In the genomic region with DNA sequence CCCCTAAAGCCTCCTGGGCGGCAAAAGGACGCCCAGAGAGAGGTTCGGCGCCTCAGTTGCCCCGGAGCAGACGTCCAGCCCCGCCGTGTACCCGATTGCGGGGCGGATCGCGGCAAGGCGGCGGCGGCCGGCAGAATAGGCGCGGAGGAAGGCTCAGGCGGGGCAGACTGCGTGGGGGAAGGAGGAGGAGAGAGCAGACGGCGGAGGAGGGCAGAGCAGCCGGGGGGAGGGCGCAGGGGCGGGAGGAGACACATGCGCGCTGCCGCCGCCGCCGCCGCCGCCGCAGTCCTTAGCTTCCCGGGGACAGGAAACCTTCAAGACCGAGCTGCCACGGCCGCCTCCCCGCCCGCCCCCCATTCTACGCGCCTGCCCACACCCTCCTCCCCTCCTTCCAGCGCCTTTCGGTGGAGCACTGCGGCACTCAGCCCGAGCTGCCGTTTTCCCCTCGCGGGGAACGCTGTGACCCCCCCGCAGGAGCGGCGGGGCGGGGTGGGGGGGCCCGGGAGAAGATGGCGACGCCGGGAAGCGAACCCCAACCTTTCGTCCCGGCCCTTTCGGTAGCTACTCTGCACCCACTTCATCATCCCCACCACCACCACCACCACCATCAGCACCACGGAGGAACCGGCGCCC, we compare ENCODE assay signal across 1 cellular context.
TF ChIP-seq lines count a peak whose summit lies in the region.

A gene with protein sequence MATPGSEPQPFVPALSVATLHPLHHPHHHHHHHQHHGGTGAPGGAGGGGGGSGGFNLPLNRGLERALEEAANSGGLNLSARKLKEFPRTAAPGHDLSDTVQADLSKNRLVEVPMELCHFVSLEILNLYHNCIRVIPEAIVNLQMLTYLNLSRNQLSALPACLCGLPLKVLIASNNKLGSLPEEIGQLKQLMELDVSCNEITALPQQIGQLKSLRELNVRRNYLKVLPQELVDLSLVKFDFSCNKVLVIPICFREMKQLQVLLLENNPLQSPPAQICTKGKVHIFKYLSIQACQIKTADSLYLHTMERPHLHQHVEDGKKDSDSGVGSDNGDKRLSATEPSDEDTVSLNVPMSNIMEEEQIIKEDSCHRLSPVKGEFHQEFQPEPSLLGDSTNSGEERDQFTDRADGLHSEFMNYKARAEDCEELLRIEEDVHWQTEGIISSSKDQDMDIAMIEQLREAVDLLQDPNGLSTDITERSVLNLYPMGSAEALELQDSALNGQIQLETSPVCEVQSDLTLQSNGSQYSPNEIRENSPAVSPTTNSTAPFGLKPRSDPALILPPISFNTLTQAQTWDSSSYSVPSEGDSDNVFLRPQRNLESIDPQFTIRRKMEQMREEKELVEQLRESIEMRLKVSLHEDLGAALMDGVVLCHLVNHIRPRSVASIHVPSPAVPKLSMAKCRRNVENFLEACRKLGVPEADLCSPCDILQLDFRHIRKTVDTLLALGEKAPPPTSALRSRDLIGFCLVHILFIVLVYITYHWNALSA (plus strand): TSS at position 283 of the 633 bp plus-strand sequence. CDS start 227 bp downstream, at position 510.

TF ChIP-seq in HEK293, 187 proteins besides CTCF, POLR2A, EP300 and RAD21 (continued from another document and continues in another):
- TF ChIP-seq, protein P1, sequence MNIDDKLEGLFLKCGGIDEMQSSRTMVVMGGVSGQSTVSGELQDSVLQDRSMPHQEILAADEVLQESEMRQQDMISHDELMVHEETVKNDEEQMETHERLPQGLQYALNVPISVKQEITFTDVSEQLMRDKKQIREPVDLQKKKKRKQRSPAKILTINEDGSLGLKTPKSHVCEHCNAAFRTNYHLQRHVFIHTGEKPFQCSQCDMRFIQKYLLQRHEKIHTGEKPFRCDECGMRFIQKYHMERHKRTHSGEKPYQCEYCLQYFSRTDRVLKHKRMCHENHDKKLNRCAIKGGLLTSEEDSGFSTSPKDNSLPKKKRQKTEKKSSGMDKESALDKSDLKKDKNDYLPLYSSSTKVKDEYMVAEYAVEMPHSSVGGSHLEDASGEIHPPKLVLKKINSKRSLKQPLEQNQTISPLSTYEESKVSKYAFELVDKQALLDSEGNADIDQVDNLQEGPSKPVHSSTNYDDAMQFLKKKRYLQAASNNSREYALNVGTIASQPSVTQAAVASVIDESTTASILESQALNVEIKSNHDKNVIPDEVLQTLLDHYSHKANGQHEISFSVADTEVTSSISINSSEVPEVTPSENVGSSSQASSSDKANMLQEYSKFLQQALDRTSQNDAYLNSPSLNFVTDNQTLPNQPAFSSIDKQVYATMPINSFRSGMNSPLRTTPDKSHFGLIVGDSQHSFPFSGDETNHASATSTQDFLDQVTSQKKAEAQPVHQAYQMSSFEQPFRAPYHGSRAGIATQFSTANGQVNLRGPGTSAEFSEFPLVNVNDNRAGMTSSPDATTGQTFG (tag by site-specific recombination; IDR thresholded peaks at IDR 0.05; ENCODE audit: borderline replicate concordance) = no peak
- TF ChIP-seq ZNF707 (tag by site-specific recombination; IDR thresholded peaks at IDR 0.05) (no peak), ZNF629 (tag by site-specific recombination; IDR thresholded peaks at IDR 0.05) (peak; percentile 42; the same call in 1 of the 2 replicates), REPIN1 (tag by site-specific recombination; IDR thresholded peaks at IDR 0.05; ENCODE audit: low read depth) (no peak), SALL2 (tag by site-specific recombination; IDR thresholded peaks at IDR 0.05; ENCODE audit: borderline replicate concordance) (no peak), ZSCAN30 (tag by site-specific recombination; IDR thresholded peaks at IDR 0.05) (peak; percentile 78), SP2 (tag by site-specific recombination; IDR thresholded peaks at IDR 0.05) (peak; percentile 87), ZNF366 (tag by site-specific recombination; conservative IDR thresholded peaks at IDR 0.05) (peak; percentile 33; the same call in 1 of the 2 replicates), ZNF600 (tag by site-specific recombination; IDR thresholded peaks at IDR 0.05) (peak; percentile 87), IKZF3 (tag by site-specific recombination; IDR thresholded peaks at IDR 0.05) (no peak), GLIS2 (tag by site-specific recombination; IDR thresholded peaks at IDR 0.05) (peak; percentile 89), SP3 (tag by site-specific recombination; IDR thresholded peaks at IDR 0.05) (peak; percentile 59), ZBTB20 (tag by site-specific recombination; IDR thresholded peaks at IDR 0.05) (peak; percentile 69), ZNF501 (tag by site-specific recombination; IDR thresholded peaks at IDR 0.05) (0 out of 2 replicates have a peak, but pooled peaks have one; percentile 16), ZBTB8A (tag by site-specific recombination; IDR thresholded peaks at IDR 0.05) (peak; percentile 89), ZFHX2 (tag by site-specific recombination; conservative IDR thresholded peaks at IDR 0.05) (peak; percentile 82), ZNF391 (tag by site-specific recombination; IDR thresholded peaks at IDR 0.05; ENCODE audit: borderline replicate concordance, low read depth) (0 out of 2 replicates have a peak, but pooled peaks have one; percentile 30), ZIC2 (tag by site-specific recombination; IDR thresholded peaks at IDR 0.05) (peak; percentile 17; the same call in 1 of the 2 replicates), ZNF341 (tag by site-specific recombination; IDR thresholded peaks at IDR 0.05; ENCODE audit: low read depth) (peak; percentile 53), ZNF571 (tag by site-specific recombination; IDR thresholded peaks at IDR 0.05) (no peak), SETDB1 (IDR thresholded peaks at IDR 0.05; ENCODE audit: insufficient read length, low read length) (no peak), ZNF777 (tag by site-specific recombination; IDR thresholded peaks at IDR 0.05; ENCODE audit: borderline replicate concordance) (no peak), ZBTB17 (tag by site-specific recombination; IDR thresholded peaks at IDR 0.05) (peak; percentile 59), KLF16 (tag by site-specific recombination; IDR thresholded peaks at IDR 0.05) (no peak), KLF8 (tag by site-specific recombination; IDR thresholded peaks at IDR 0.05) (peak; percentile 21; the same call in 1 of the 2 replicates), ZNF626 (tag by site-specific recombination; IDR thresholded peaks at IDR 0.05) (no peak)
- TF ChIP-seq, protein P2, sequence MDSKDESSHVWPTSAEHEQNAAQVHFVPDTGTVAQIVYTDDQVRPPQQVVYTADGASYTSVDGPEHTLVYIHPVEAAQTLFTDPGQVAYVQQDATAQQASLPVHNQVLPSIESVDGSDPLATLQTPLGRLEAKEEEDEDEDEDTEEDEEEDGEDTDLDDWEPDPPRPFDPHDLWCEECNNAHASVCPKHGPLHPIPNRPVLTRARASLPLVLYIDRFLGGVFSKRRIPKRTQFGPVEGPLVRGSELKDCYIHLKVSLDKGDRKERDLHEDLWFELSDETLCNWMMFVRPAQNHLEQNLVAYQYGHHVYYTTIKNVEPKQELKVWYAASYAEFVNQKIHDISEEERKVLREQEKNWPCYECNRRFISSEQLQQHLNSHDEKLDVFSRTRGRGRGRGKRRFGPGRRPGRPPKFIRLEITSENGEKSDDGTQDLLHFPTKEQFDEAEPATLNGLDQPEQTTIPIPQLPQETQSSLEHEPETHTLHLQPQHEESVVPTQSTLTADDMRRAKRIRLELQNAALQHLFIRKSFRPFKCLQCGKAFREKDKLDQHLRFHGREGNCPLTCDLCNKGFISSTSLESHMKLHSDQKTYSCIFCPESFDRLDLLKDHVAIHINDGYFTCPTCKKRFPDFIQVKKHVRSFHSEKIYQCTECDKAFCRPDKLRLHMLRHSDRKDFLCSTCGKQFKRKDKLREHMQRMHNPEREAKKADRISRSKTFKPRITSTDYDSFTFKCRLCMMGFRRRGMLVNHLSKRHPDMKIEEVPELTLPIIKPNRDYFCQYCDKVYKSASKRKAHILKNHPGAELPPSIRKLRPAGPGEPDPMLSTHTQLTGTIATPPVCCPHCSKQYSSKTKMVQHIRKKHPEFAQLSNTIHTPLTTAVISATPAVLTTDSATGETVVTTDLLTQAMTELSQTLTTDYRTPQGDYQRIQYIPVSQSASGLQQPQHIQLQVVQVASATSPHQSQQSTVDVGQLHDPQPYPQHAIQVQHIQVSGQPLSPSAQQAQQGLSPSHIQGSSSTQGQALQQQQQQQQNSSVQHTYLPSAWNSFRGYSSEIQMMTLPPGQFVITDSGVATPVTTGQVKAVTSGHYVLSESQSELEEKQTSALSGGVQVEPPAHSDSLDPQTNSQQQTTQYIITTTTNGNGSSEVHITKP (tag by site-specific recombination; IDR thresholded peaks at IDR 0.05) = no peak
- TF ChIP-seq, protein P3, sequence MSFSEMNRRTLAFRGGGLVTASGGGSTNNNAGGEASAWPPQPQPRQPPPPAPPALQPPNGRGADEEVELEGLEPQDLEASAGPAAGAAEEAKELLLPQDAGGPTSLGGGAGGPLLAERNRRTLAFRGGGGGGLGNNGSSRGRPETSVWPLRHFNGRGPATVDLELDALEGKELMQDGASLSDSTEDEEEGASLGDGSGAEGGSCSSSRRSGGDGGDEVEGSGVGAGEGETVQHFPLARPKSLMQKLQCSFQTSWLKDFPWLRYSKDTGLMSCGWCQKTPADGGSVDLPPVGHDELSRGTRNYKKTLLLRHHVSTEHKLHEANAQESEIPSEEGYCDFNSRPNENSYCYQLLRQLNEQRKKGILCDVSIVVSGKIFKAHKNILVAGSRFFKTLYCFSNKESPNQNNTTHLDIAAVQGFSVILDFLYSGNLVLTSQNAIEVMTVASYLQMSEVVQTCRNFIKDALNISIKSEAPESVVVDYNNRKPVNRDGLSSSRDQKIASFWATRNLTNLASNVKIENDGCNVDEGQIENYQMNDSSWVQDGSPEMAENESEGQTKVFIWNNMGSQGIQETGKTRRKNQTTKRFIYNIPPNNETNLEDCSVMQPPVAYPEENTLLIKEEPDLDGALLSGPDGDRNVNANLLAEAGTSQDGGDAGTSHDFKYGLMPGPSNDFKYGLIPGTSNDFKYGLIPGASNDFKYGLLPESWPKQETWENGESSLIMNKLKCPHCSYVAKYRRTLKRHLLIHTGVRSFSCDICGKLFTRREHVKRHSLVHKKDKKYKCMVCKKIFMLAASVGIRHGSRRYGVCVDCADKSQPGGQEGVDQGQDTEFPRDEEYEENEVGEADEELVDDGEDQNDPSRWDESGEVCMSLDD (tag by site-specific recombination; IDR thresholded peaks at IDR 0.05) = 0 out of 2 replicates have a peak, but pooled peaks have one; percentile 56
- TF ChIP-seq, protein P4, sequence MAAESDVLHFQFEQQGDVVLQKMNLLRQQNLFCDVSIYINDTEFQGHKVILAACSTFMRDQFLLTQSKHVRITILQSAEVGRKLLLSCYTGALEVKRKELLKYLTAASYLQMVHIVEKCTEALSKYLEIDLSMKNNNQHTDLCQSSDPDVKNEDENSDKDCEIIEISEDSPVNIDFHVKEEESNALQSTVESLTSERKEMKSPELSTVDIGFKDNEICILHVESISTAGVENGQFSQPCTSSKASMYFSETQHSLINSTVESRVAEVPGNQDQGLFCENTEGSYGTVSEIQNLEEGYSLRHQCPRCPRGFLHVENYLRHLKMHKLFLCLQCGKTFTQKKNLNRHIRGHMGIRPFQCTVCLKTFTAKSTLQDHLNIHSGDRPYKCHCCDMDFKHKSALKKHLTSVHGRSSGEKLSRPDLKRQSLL (tag by site-specific recombination; IDR thresholded peaks at IDR 0.05) = no peak
- TF ChIP-seq, protein P5, sequence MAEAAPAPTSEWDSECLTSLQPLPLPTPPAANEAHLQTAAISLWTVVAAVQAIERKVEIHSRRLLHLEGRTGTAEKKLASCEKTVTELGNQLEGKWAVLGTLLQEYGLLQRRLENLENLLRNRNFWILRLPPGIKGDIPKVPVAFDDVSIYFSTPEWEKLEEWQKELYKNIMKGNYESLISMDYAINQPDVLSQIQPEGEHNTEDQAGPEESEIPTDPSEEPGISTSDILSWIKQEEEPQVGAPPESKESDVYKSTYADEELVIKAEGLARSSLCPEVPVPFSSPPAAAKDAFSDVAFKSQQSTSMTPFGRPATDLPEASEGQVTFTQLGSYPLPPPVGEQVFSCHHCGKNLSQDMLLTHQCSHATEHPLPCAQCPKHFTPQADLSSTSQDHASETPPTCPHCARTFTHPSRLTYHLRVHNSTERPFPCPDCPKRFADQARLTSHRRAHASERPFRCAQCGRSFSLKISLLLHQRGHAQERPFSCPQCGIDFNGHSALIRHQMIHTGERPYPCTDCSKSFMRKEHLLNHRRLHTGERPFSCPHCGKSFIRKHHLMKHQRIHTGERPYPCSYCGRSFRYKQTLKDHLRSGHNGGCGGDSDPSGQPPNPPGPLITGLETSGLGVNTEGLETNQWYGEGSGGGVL (tag by site-specific recombination; IDR thresholded peaks at IDR 0.05) = peak; percentile 91
- TF ChIP-seq, protein P6, sequence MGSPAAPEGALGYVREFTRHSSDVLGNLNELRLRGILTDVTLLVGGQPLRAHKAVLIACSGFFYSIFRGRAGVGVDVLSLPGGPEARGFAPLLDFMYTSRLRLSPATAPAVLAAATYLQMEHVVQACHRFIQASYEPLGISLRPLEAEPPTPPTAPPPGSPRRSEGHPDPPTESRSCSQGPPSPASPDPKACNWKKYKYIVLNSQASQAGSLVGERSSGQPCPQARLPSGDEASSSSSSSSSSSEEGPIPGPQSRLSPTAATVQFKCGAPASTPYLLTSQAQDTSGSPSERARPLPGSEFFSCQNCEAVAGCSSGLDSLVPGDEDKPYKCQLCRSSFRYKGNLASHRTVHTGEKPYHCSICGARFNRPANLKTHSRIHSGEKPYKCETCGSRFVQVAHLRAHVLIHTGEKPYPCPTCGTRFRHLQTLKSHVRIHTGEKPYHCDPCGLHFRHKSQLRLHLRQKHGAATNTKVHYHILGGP (tag by site-specific recombination; IDR thresholded peaks at IDR 0.05) = no peak
- TF ChIP-seq, protein P7, sequence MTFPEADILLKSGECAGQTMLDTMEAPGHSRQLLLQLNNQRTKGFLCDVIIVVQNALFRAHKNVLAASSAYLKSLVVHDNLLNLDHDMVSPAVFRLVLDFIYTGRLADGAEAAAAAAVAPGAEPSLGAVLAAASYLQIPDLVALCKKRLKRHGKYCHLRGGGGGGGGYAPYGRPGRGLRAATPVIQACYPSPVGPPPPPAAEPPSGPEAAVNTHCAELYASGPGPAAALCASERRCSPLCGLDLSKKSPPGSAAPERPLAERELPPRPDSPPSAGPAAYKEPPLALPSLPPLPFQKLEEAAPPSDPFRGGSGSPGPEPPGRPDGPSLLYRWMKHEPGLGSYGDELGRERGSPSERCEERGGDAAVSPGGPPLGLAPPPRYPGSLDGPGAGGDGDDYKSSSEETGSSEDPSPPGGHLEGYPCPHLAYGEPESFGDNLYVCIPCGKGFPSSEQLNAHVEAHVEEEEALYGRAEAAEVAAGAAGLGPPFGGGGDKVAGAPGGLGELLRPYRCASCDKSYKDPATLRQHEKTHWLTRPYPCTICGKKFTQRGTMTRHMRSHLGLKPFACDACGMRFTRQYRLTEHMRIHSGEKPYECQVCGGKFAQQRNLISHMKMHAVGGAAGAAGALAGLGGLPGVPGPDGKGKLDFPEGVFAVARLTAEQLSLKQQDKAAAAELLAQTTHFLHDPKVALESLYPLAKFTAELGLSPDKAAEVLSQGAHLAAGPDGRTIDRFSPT (tag by site-specific recombination; IDR thresholded peaks at IDR 0.05) = peak; percentile 34; the same call in 1 of the 2 replicates
- TF ChIP-seq, protein P8, sequence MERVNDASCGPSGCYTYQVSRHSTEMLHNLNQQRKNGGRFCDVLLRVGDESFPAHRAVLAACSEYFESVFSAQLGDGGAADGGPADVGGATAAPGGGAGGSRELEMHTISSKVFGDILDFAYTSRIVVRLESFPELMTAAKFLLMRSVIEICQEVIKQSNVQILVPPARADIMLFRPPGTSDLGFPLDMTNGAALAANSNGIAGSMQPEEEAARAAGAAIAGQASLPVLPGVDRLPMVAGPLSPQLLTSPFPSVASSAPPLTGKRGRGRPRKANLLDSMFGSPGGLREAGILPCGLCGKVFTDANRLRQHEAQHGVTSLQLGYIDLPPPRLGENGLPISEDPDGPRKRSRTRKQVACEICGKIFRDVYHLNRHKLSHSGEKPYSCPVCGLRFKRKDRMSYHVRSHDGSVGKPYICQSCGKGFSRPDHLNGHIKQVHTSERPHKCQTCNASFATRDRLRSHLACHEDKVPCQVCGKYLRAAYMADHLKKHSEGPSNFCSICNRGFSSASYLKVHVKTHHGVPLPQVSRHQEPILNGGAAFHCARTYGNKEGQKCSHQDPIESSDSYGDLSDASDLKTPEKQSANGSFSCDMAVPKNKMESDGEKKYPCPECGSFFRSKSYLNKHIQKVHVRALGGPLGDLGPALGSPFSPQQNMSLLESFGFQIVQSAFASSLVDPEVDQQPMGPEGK (tag by site-specific recombination; IDR thresholded peaks at IDR 0.05) = peak; percentile 94
